22 cellular contexts compared by ENCODE assay signal in the genomic region with DNA sequence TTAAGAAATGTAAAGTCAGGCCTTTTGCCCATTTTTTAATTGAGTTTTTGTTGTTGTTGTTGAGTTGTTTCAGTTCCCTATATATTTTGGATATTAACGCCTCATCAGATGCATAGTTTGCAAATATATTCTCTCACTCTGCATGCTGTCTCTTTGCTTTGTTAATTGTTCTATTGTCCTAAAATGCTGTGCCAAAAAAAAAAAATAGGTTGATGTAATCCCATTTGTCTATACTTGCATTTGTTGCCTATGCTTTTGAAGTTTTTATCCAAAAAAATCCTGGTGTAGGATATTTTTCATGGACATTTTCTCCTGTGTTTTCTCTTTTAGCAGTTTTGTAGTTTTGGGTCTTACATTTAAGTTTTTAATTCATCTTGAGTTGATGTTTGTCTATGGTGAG.
"Had no signal": no experiment of that assay in that cellular context is flagged by ENCODE, and none has a peak within 500 bp of the region (broad histone marks: within the 10 kb centered on the region; RNA-seq: fewer than 3 reads in every experiment).

No MANE protein-coding gene starts in this region.

- H3K4me3 Mint-ChIP-seq: dendritic cell treated with granulocyte-macrophage colony-stimulating factor and Interleukin-4, amounts not matched to agents 40 ng/mL and 50 ng/mL, for 4 days; effector memory CD8-positive, alpha-beta T cell; endodermal cell had no signal

- H3K27me3 Mint-ChIP-seq: dendritic cell treated with granulocyte-macrophage colony-stimulating factor and Interleukin-4, amounts not matched to agents 40 ng/mL and 50 ng/mL, for 4 days had no signal

- H3K9me3 Mint-ChIP-seq: dendritic cell treated with granulocyte-macrophage colony-stimulating factor and Interleukin-4, amounts not matched to agents 40 ng/mL and 50 ng/mL, for 4 days; effector memory CD8-positive, alpha-beta T cell; endodermal cell had no signal

- ATAC-seq: effector memory CD8-positive, alpha-beta T cell; esophagus mucosa; foreskin keratinocyte; gastrocnemius medialis; gastroesophageal sphincter; heart left ventricle; heart right ventricle had no signal

- DNase-seq: colonic mucosa; cortex of kidney; dermis blood vessel endothelial cell; dorsolateral prefrontal cortex; effector CD4-positive, alpha-beta T cell; effector CD8-positive, alpha-beta T cell; effector memory CD4-positive, alpha-beta T cell; effector memory CD8-positive, alpha-beta T cell; endodermal cell; erythroblast; esophagus squamous epithelium; foreskin fibroblast; foreskin keratinocyte; foreskin melanocyte; gastrocnemius medialis; glutamatergic neuron; head of caudate nucleus; heart left ventricle; heart right ventricle had no signal

- H3K4me1 Mint-ChIP-seq: endodermal cell had no signal
